In the genomic region with DNA sequence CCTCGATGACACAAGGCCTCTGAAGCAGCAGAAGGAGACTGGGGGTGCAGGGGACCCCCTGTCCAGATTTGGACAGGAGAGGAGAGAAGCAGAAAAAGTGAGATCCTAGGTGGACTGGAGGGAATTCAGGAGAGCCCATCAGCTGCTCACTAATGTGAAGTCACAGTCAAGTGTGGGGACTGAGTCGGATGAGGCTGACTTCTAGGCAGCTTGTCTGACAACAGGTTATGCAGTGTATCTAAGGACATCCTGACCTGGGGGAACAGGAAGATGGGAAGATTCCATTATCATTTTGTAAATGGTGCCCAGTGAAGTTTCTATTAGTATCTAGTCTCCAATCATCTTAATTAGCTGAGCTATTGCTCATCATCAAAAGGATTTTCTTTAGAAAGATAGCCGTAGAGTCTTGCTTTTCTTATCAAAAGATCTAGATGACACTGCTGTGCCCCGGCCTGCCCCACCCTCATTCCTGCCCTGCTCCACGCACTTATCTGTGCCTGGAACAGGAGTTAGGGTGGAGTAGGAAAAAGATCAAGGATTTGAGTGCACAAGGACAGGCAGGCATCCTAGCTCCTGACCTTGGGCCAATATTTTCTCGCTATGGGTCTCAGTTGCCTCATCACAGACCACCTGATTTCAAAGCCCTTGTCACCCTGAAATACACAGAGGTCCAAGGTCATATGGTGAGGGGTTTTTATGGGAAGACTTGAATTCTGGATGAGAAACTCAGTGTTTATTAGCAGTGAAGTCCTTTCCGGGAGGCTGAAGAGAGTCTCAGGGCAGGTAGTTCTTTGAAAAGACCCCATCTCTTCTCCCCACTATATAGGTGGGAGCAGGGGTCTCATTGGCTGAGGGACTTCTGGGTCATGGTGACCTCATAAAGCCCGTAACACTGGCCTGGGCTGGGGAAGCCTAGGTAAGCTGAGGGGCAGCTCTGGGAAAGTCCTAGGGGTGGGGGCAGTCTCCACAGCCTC, we compare ENCODE assay signal across 17 cellular contexts. TPM values are rescaled to one million over a fixed set of nuclear protein-coding genes. Genes with fewer than 3 reads are reported as not detected.
DNase-seq lines count a peak whose midpoint lies in the region; ATAC-seq and TF ChIP-seq lines count a peak whose summit lies in the region.
"Had no signal": no experiment of that assay in that cellular context is flagged by ENCODE, and none has a peak within 500 bp of the region (broad histone marks: within the 10 kb centered on the region; RNA-seq: fewer than 3 reads in every experiment).

Gene MROH7, plus strand, starts transcription at position 924 of the 974 bp plus-strand sequence. CDS start 11,141 bp downstream, outside the sequence.

- in situ Hi-C loops in GM13976 (cut with MboI; ENCODE audit: low sequenced_read_pairs, unreplicated experiment), result no loop called here

- H3K36me3 ChIP-seq in colonic mucosa, result no peaks in the 10 kb centered on the region
- H3K36me3 ChIP-seq: SJSA1 had no signal

- peak within 1 kb of the TSS; percentile 59 for H3K27ac ChIP-seq in colonic mucosa
- H3K27ac ChIP-seq: SJSA1 had no signal

- DNase-seq in LoVo (ENCODE audit: low spot score) (peak; percentile 78), colonic mucosa (peak; percentile 82), nephron progenitor cell (no peak), ureter (ENCODE audit: low spot score) (no peak), GM13976 (ENCODE audit: low spot score) (no peak), globus pallidus (ENCODE audit: low spot score) (no peak)
- DNase-seq: ACHN, AML-193, MV-4-11, NCI-H1417, NCI-H2029, NCI-H774, PC-3 had no signal

- peaks cover 11% of the 10 kb centered on the region for H3K36me3 Mint-ChIP-seq in nephron progenitor cell (ENCODE audit: low read depth)
- H3K36me3 Mint-ChIP-seq: CD14-positive monocyte had no signal

- H3K4me1 Mint-ChIP-seq in nephron progenitor cell, result peaks cover 39% of the 10 kb centered on the region

- TF ChIP-seq CTCF in colonic mucosa (IDR thresholded peaks at IDR 0.05), result no peak
- TF ChIP-seq CTCF in nephron progenitor cell (IDR thresholded peaks at IDR 0.05), result no peak
- no peak for TF ChIP-seq CTCF in GM13976 (IDR thresholded peaks at IDR 0.05; ENCODE audit: borderline replicate concordance, control extremely low read depth, extremely low read depth, insufficient read depth, missing control alignments)

- peak within 1 kb of the TSS; percentile 32 for H3K27ac Mint-ChIP-seq in nephron progenitor cell
- H3K27ac Mint-ChIP-seq: CD14-positive monocyte had no signal

- H3K27me3 ChIP-seq in colonic mucosa, result no peaks in the 10 kb centered on the region
- H3K27me3 ChIP-seq: SJSA1 had no signal

- peaks cover 28% of the 10 kb centered on the region for H3K27me3 Mint-ChIP-seq in nephron progenitor cell (ENCODE audit: low read depth, poor library complexity)

- H3K9ac ChIP-seq in colonic mucosa (ENCODE audit: low read depth in 2 of 2, low read length in 2 of 2), result peak within 1 kb of the TSS in 1 of 2 donors; percentile 13

- peaks cover 47% of the 10 kb centered on the region for H3K9me3 Mint-ChIP-seq in nephron progenitor cell

- peaks cover 10% of the 10 kb centered on the region for H3K4me1 ChIP-seq in colonic mucosa
- H3K4me1 ChIP-seq: SJSA1 had no signal

- ATAC-seq in HG03442 (IDR thresholded peaks at IDR 0.05; ENCODE audit: unreplicated experiment), result no peak
- ATAC-seq: PC-3 had no signal

- no peaks in the 10 kb centered on the region for H3K9me3 ChIP-seq in colonic mucosa

- no peak within 1 kb of the TSS for H3K4me3 Mint-ChIP-seq in nephron progenitor cell
- H3K4me3 Mint-ChIP-seq: CD14-positive monocyte had no signal

- H3K4me3 ChIP-seq in colonic mucosa, result no peak within 1 kb of the TSS
- H3K4me3 ChIP-seq: SJSA1 had no signal

- intact Hi-C loops in colonic mucosa (cut with DNase I), result no loop called here

RNA-seq across cellular contexts. Expression of gene MROH7, which starts in this region (rescaled TPM):
- total RNA-seq in colonic mucosa, result 1 to 10 TPM; 3.7 to 5.5 TPM
- 25.2 TPM for total RNA-seq in ureter
- total RNA-seq: NCI-H460, PC-3, SJSA1 had no signal

Comparison
In these comparisons a context has a peak if more than half of its experiments do, and no peak if none do; other contexts are left out.
1. DNase-seq: peak in LoVo (single experiment) and colonic mucosa (single experiment); none in nephron progenitor cell (single experiment), ureter (single experiment), GM13976 (single experiment) and globus pallidus (single experiment).